ENCODE assay signal across 36 cellular contexts in genomic region chr4:81355136-81355535, GRCh38.
"Had no signal": no experiment of that assay in that cellular context is flagged by ENCODE, and none has a peak within 500 bp of the region (broad histone marks: within the 10 kb centered on the region; RNA-seq: fewer than 3 reads in every experiment).

No MANE protein-coding gene starts in this region.

- H3K27me3 ChIP-seq: adrenal gland, body of pancreas, brain microvascular endothelial cell, breast epithelium had no signal

- H3K4me3 Mint-ChIP-seq: activated B cell treated with CpG ODN at 0.5 μM for 24 hours; activated CD4-positive, alpha-beta memory T cell treated with anti-CD3 and anti-CD28 coated beads for 36 hours; activated CD4-positive, alpha-beta T cell treated with anti-CD3 and anti-CD28 coated beads, Interleukin-2, amount 10 ng/mL, durations not matched to agents 24 days and 14 days; activated CD8-positive, alpha-beta T cell treated with anti-CD3 and anti-CD28 coated beads for 36 hours; activated naive CD4-positive, alpha-beta T cell treated with anti-CD3 and anti-CD28 coated beads for 36 hours; activated naive CD8-positive, alpha-beta T cell treated with anti-CD3 and anti-CD28 coated beads for 36 hours; activated T-cell treated with anti-CD3 and anti-CD28 coated beads, Interleukin-2, amount 50 U/mL, for 4 hours; activated T-cell treated with anti-CD3 and anti-CD28 coated beads, Interleukin-2, amount 50 U/mL, for 72 hours; activated T-helper 1 cell treated with anti-CD3 and anti-CD28 coated beads, Interleukin-12 subunit alpha, Interleukin-12 subunit beta, Interleukin-2, Interleukin-4 antibody, amounts not matched to agents 30 ng/mL and 10 ng/mL and 1 ng/mL, durations not matched to agents 14 hours and 24 hours and 36 hours; activated T-helper 17 cell treated with anti-CD3 and anti-CD28 coated beads, Interleukin-2, amount 50 U/mL, for 72 hours; T-helper 1 cell treated with Interleukin-12 subunit alpha and Interleukin-12 subunit beta and Interleukin-4 antibody, amounts not matched to agents 30 μg/mL and 1 μg/mL, for 36 hours; T-helper 2 cell treated with Interferon-gamma antibody and Interleukin-4, amounts not matched to agents 5 μg/mL and 100 μg/mL, for 36 hours had no signal

- H3K27ac ChIP-seq: adrenal gland, body of pancreas, brain microvascular endothelial cell, breast epithelium had no signal

- H3K9me3 Mint-ChIP-seq: activated B cell treated with CpG ODN at 0.5 μM for 24 hours; activated CD4-positive, alpha-beta memory T cell treated with anti-CD3 and anti-CD28 coated beads for 36 hours; activated CD4-positive, alpha-beta T cell treated with anti-CD3 and anti-CD28 coated beads, Interleukin-2, amount 10 ng/mL, durations not matched to agents 24 days and 14 days; activated CD8-positive, alpha-beta T cell treated with anti-CD3 and anti-CD28 coated beads for 36 hours; activated naive CD4-positive, alpha-beta T cell treated with anti-CD3 and anti-CD28 coated beads for 36 hours; activated naive CD4-positive, alpha-beta T cell treated with anti-CD3 and anti-CD28 coated beads, Interleukin-2, amount 50 U/mL, for 72 hours; activated naive CD8-positive, alpha-beta T cell treated with anti-CD3 and anti-CD28 coated beads for 36 hours; activated T-cell treated with anti-CD3 and anti-CD28 coated beads, Interleukin-2, amount 50 U/mL, for 4 hours; activated T-cell treated with anti-CD3 and anti-CD28 coated beads, Interleukin-2, amount 50 U/mL, for 72 hours; activated T-helper 1 cell treated with anti-CD3 and anti-CD28 coated beads, Interleukin-12 subunit alpha, Interleukin-12 subunit beta, Interleukin-2, Interleukin-4 antibody, amounts not matched to agents 30 ng/mL and 10 ng/mL and 1 ng/mL, durations not matched to agents 14 hours and 24 hours and 36 hours; activated T-helper 17 cell treated with anti-CD3 and anti-CD28 coated beads, Interleukin-2, amount 50 U/mL, for 72 hours; T-helper 1 cell treated with Interleukin-12 subunit alpha and Interleukin-12 subunit beta and Interleukin-4 antibody, amounts not matched to agents 30 μg/mL and 1 μg/mL, for 36 hours; T-helper 2 cell treated with Interferon-gamma antibody and Interleukin-4, amounts not matched to agents 5 μg/mL and 100 μg/mL, for 36 hours had no signal

- H3K9me3 ChIP-seq: adrenal gland, body of pancreas, breast epithelium had no signal

- H3K27ac Mint-ChIP-seq: activated B cell treated with CpG ODN at 0.5 μM for 24 hours; activated CD4-positive, alpha-beta memory T cell treated with anti-CD3 and anti-CD28 coated beads for 36 hours; activated CD4-positive, alpha-beta T cell treated with anti-CD3 and anti-CD28 coated beads, Interleukin-2, amount 10 ng/mL, durations not matched to agents 24 days and 14 days; activated CD8-positive, alpha-beta T cell treated with anti-CD3 and anti-CD28 coated beads for 36 hours; activated naive CD4-positive, alpha-beta T cell treated with anti-CD3 and anti-CD28 coated beads for 36 hours; activated naive CD4-positive, alpha-beta T cell treated with anti-CD3 and anti-CD28 coated beads, Interleukin-2, amount 50 U/mL, for 72 hours; activated naive CD8-positive, alpha-beta T cell treated with anti-CD3 and anti-CD28 coated beads for 36 hours; activated T-cell treated with anti-CD3 and anti-CD28 coated beads, Interleukin-2, amount 50 U/mL, for 72 hours; activated T-helper 1 cell treated with anti-CD3 and anti-CD28 coated beads, Interleukin-12 subunit alpha, Interleukin-12 subunit beta, Interleukin-2, Interleukin-4 antibody, amounts not matched to agents 30 ng/mL and 10 ng/mL and 1 ng/mL, durations not matched to agents 14 hours and 24 hours and 36 hours; activated T-helper 17 cell treated with anti-CD3 and anti-CD28 coated beads, Interleukin-2, amount 50 U/mL, for 72 hours; T-helper 1 cell treated with Interleukin-12 subunit alpha and Interleukin-12 subunit beta and Interleukin-4 antibody, amounts not matched to agents 30 μg/mL and 1 μg/mL, for 36 hours; T-helper 2 cell treated with Interferon-gamma antibody and Interleukin-4, amounts not matched to agents 5 μg/mL and 100 μg/mL, for 36 hours had no signal

- H3K36me3 Mint-ChIP-seq: activated CD4-positive, alpha-beta memory T cell treated with anti-CD3 and anti-CD28 coated beads for 36 hours; activated naive CD4-positive, alpha-beta T cell treated with anti-CD3 and anti-CD28 coated beads, Interleukin-2, amount 50 U/mL, for 72 hours; activated naive CD8-positive, alpha-beta T cell treated with anti-CD3 and anti-CD28 coated beads for 36 hours had no signal

- H3K4me1 Mint-ChIP-seq: activated B cell treated with CpG ODN at 0.5 μM for 24 hours; activated CD4-positive, alpha-beta T cell treated with anti-CD3 and anti-CD28 coated beads, Interleukin-2, amount 10 ng/mL, durations not matched to agents 24 days and 14 days; activated T-helper 17 cell treated with anti-CD3 and anti-CD28 coated beads, Interleukin-2, amount 50 U/mL, for 72 hours had no signal

- FAIRE-seq: astrocyte, colon, TTC549 had no signal

- ATAC-seq: activated CD8-positive, alpha-beta T cell treated with anti-CD3 and anti-CD28 coated beads for 36 hours; activated naive CD4-positive, alpha-beta T cell treated with anti-CD3 and anti-CD28 coated beads, Interleukin-2, amount 50 U/mL, for 72 hours; activated T-cell treated with anti-CD3 and anti-CD28 coated beads, Interleukin-2, amount 50 U/mL, for 4 hours; activated T-cell treated with anti-CD3 and anti-CD28 coated beads, Interleukin-2, amount 50 U/mL, for 72 hours; activated T-helper 17 cell treated with anti-CD3 and anti-CD28 coated beads, Interleukin-2, amount 50 U/mL, for 72 hours; body of pancreas had no signal

- H3K4me3 ChIP-seq: adrenal gland, body of pancreas, breast epithelium had no signal

- DNase-seq: activated B cell treated with CpG ODN at 0.5 μM for 24 hours; activated CD4-positive, alpha-beta memory T cell treated with anti-CD3 and anti-CD28 coated beads for 36 hours; activated CD4-positive, alpha-beta T cell treated with anti-CD3 and anti-CD28 coated beads for 4 hours; activated CD4-positive, alpha-beta T cell treated with anti-CD3 and anti-CD28 coated beads, Interleukin-2, amount 10 ng/mL, durations not matched to agents 24 days and 14 days; activated CD4-positive, alpha-beta T cell treated with anti-CD3 and anti-CD28 coated beads, Interleukin-2, amount 50 U/mL, for 1 hour; activated CD4-positive, alpha-beta T cell treated with anti-CD3 and anti-CD28 coated beads, Interleukin-2, amount 50 U/mL, for 4 hours; activated CD4-positive, CD25-positive, alpha-beta regulatory T cell treated with anti-CD3 and anti-CD28 coated beads, Interleukin-2, amount 50 U/mL, for 72 hours; activated CD8-positive, alpha-beta memory T cell treated with anti-CD3 and anti-CD28 coated beads, Interleukin-2, amount 50 U/mL, for 4 hours; activated CD8-positive, alpha-beta T cell treated with anti-CD3 and anti-CD28 coated beads for 36 hours; activated effector memory CD4-positive, alpha-beta T cell treated with anti-CD3 and anti-CD28 coated beads, Interleukin-2, amount 50 U/mL, for 16 hours; activated gamma-delta T cell treated with Interleukin-2 at 50 U/mL for 16 hours; activated naive CD4-positive, alpha-beta T cell; activated naive CD4-positive, alpha-beta T cell treated with anti-CD3 and anti-CD28 coated beads for 36 hours; activated naive CD4-positive, alpha-beta T cell treated with anti-CD3 and anti-CD28 coated beads, Interleukin-2, amount 50 U/mL, for 16 hours; activated naive CD8-positive, alpha-beta T cell treated with anti-CD3 and anti-CD28 coated beads for 36 hours; activated T-cell treated with anti-CD3 and anti-CD28 coated beads for 4 hours; activated T-cell treated with anti-CD3 and anti-CD28 coated beads, Interleukin-2, amount 50 U/mL, for 1 hour; activated T-cell treated with anti-CD3 and anti-CD28 coated beads, Interleukin-2, amount 50 U/mL, for 4 hours; activated T-cell treated with anti-CD3 and anti-CD28 coated beads, Interleukin-2, amount 50 U/mL, for 72 hours; adrenal gland; amniotic stem cell; aorta; body of pancreas; brain microvascular endothelial cell; central memory CD4-positive, alpha-beta T cell; T-helper 2 cell; T-helper 9 cell had no signal

- H3K4me1 ChIP-seq: adrenal gland, breast epithelium had no signal

- H3K36me3 ChIP-seq: adrenal gland, brain microvascular endothelial cell, breast epithelium had no signal
